ENCODE assay signal across 17 cellular contexts in the genomic region with DNA sequence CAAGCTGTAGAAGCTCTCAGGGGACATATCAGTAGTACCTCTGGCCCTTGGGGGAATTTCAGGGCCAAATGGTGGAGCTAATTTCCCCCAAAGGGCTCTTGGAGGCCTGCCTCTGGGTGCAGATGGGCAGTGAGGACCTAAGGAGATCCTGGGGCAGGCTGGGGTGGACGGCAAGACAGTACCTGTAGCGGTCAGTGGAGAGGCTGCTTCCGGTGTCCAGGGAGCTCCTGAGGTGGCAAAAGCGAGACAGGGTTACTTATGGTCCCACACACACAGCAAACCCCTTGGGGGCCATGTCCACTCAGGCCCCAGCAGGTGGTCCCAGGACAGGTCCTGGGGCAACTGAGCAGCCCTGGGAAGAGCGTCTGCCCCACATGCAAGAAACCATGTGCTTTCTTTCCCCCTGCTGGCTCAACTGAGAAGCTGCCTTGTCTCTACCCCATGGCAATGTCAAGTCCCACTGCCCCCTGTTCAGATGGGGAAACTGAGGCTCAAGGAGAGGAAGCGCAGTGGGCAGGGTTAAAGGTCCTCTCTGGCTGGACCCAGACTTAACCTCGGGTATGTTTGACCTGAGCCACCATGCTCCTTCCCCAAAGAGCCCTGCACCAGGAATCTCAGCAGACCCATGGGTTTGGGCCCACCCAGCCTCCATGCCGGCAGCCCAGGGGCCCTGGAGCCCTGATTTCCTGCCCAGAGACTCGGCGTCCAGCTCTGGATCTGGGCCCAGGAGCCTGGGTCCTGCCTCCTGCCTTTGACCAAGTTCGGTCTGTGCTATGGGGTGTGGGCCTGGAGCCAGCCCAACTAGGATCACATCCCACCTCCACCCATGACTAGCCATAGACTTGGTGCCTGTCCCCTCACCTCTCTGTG. TPM values are rescaled to one million over a fixed set of nuclear protein-coding genes. Genes with fewer than 3 reads are reported as not detected.
A peak's percentile ranks its signal among the peaks of the same experiment; 100 is the strongest.
DNase-seq lines count a peak whose midpoint lies in the region; ATAC-seq, FAIRE-seq and TF ChIP-seq lines count a peak whose summit lies in the region.
"Had no signal": no experiment of that assay in that cellular context is flagged by ENCODE, and none has a peak within 500 bp of the region (broad histone marks: within the 10 kb centered on the region; RNA-seq: fewer than 3 reads in every experiment).

No MANE protein-coding gene starts in this region.

- no peaks in the 10 kb centered on the region for H3K9me2 ChIP-seq in GM23338 (ENCODE audit: insufficient read depth)

- in situ Hi-C loops in K562 (cut with MboI): no loop called here

- no peaks in the 10 kb centered on the region for H3K36me3 Mint-ChIP-seq in HFFc6 (ENCODE audit: low read depth)
- H3K36me3 Mint-ChIP-seq in naive B cell: peaks cover 0 to 1% of the 10 kb centered on the region in 2 donors
- H3K36me3 Mint-ChIP-seq in activated naive CD4-positive, alpha-beta T cell treated with anti-CD3 and anti-CD28 coated beads, Interleukin-2, amount 10 ng/mL, durations not matched to agents 7 days and 5 days: no peaks in the 10 kb centered on the region
- H3K36me3 Mint-ChIP-seq in GM23338 (ENCODE audit: low read depth): no peaks in the 10 kb centered on the region
- H3K36me3 Mint-ChIP-seq: CD4-positive, alpha-beta memory T cell had no signal

- CTCF ChIA-PET in K562 (lab: Yijun Ruan, JAX; ENCODE audit: low intra/inter-chr PET ratio): no interaction called here
- CTCF ChIA-PET in activated naive CD4-positive, alpha-beta T cell treated with anti-CD3 and anti-CD28 coated beads, Interleukin-2, amount 10 ng/mL, durations not matched to agents 7 days and 5 days (lab: Charles Lee): no interaction called here

- H3K4me3 Mint-ChIP-seq in HFFc6 (no peak overlapping the region), naive B cell (peak overlapping the region in 7 of 8 donors; percentile 55 to 89 (median 79)), GM23338 (no peak overlapping the region)
- H3K4me3 Mint-ChIP-seq in activated naive CD4-positive, alpha-beta T cell treated with anti-CD3 and anti-CD28 coated beads, Interleukin-2, amount 10 ng/mL, durations not matched to agents 7 days and 5 days: no peak overlapping the region
- H3K4me3 Mint-ChIP-seq: activated T-cell treated with anti-CD3 and anti-CD28 coated beads, Interleukin-2, amount 50 U/mL, for 24 hours; CD4-positive, alpha-beta memory T cell had no signal

- DNase-seq in GM06990 (ENCODE audit: extremely low read depth, insufficient read length): no peak
- no peak for DNase-seq in HFFc6
- DNase-seq in K562 (ENCODE audit: extremely low read depth in 1 of 4, low spot score in 3 of 4): no peak
- peak; percentile 12 for DNase-seq in naive B cell
- DNase-seq in activated naive CD4-positive, alpha-beta T cell treated with anti-CD3 and anti-CD28 coated beads, Interleukin-2, amount 10 ng/mL, durations not matched to agents 7 days and 5 days: no peak
- DNase-seq in GM23338 (ENCODE audit: low spot score): no peak
- DNase-seq in DMS79 treated with DMSO at 0.1 percent for 48 hours (lab: John Stamatoyannopoulos, UW): no peak
- DNase-seq: activated CD4-positive, alpha-beta T cell treated with anti-CD3 and anti-CD28 coated beads for 4 hours; activated T-cell treated with anti-CD3 and anti-CD28 coated beads, Interleukin-2, amount 50 U/mL, for 24 hours; adrenal gland; CD4-positive, alpha-beta memory T cell; dermis blood vessel endothelial cell; NCI-H1105 treated with DMSO at 0.1 percent for 48 hours; nucleus accumbens; T-helper 1 cell had no signal

- peaks cover 11% of the 10 kb centered on the region for H4K20me1 ChIP-seq in K562 (replicated peaks; ENCODE audit: control insufficient read depth, insufficient read depth, low read length)
- peaks cover 3% of the 10 kb centered on the region; the same call in 1 of the 2 replicates for H4K20me1 ChIP-seq in GM23338 (replicated peaks; ENCODE audit: insufficient read depth)

- peak overlapping the region in 1 of 2 experiments; percentile 20; a peak in 1 of 4 replicates for H3K9ac ChIP-seq in K562 (ENCODE audit: insufficient read depth in 1 of 2, low read depth in 2 of 2, low read length in 2 of 2)

- WGBS in K562 (ENCODE audit: insufficient coverage, low coverage, missing lambda C conversion rate): 8% methylated on average over 11 of the region's 11 CpGs

- H3K9me3 ChIP-seq in K562 (replicated peaks; ENCODE audit: control insufficient read depth, insufficient read depth, low read depth, low read length): no peaks in the 10 kb centered on the region; the same call in 1 of the 2 replicates
- H3K9me3 ChIP-seq: adrenal gland had no signal

- H3K9me3 Mint-ChIP-seq in HFFc6: no peaks in the 10 kb centered on the region
- H3K9me3 Mint-ChIP-seq in naive B cell: no peaks in the 10 kb centered on the region
- no peaks in the 10 kb centered on the region for H3K9me3 Mint-ChIP-seq in activated naive CD4-positive, alpha-beta T cell treated with anti-CD3 and anti-CD28 coated beads, Interleukin-2, amount 10 ng/mL, durations not matched to agents 7 days and 5 days
- no peaks in the 10 kb centered on the region; the same call in 2 of the 3 replicates for H3K9me3 Mint-ChIP-seq in GM23338
- H3K9me3 Mint-ChIP-seq: activated T-cell treated with anti-CD3 and anti-CD28 coated beads, Interleukin-2, amount 50 U/mL, for 24 hours; CD4-positive, alpha-beta memory T cell had no signal

- TF ChIP-seq CTCF in GM06990 (IDR thresholded peaks at IDR 0.05; ENCODE audit: insufficient read depth, low read length, poor library complexity, severe bottlenecking) (peak; percentile 52), HFFc6 (IDR thresholded peaks at IDR 0.05) (peak; percentile 41), K562 (IDR thresholded peaks at IDR 0.05 in 2 of 3, conservative IDR thresholded peaks at IDR 0.05 in 1 of 3; ENCODE audit: insufficient read depth in 2 of 3, low read depth in 1 of 3, low read length in 3 of 3) (peak in 2 of 3 experiments; percentile 25 to 44; a peak in 3 of 6 replicates), GM23338 (conservative IDR thresholded peaks at IDR 0.05; ENCODE audit: low read depth in 2 of 2) (no peak)

- no peaks in the 10 kb centered on the region for H3K79me2 ChIP-seq in K562 (ENCODE audit: control insufficient read depth, insufficient read depth, low read length)
- no peaks in the 10 kb centered on the region for H3K79me2 ChIP-seq in GM23338 (replicated peaks; ENCODE audit: insufficient read depth)

- no peaks in the 10 kb centered on the region for H3F3A ChIP-seq in GM23338 (replicated peaks; ENCODE audit: low read depth)

- no peak for TF ChIP-seq EP300 in K562 (IDR thresholded peaks at IDR 0.05; ENCODE audit: low read length)

- H3K36me3 ChIP-seq in GM06990 (ENCODE audit: control insufficient read depth, insufficient read depth, low read length) (no peaks in the 10 kb centered on the region), K562 (ENCODE audit: control insufficient read depth, insufficient read depth, low read length) (no peaks in the 10 kb centered on the region), GM23338 (ENCODE audit: insufficient read depth) (no peaks in the 10 kb centered on the region)
- H3K36me3 ChIP-seq: adrenal gland had no signal

- no peak for TF ChIP-seq RAD21 in K562 (CRISPR knock-in tag; conservative IDR thresholded peaks at IDR 0.05 in 1 of 2, IDR thresholded peaks at IDR 0.05 in 1 of 2)

- H3K4me3 ChIP-seq in GM06990 (replicated peaks; ENCODE audit: low read depth, low read length) (no peak overlapping the region), K562 (no peak overlapping the region), GM23338 (no peak overlapping the region)
- H3K4me3 ChIP-seq: adrenal gland, lung had no signal

- H2AFZ ChIP-seq in K562 (ENCODE audit: low read depth, low read length): no peak overlapping the region
- H2AFZ ChIP-seq in GM23338: no peak overlapping the region

- BruUV-seq in K562 (replicated peaks; lab: Mats Ljungman, UMichigan): no TSS peak

- H3K27me3 Mint-ChIP-seq in HFFc6 (ENCODE audit: insufficient read depth): peaks cover 54% of the 10 kb centered on the region
- H3K27me3 Mint-ChIP-seq in naive B cell: no peaks in the 10 kb centered on the region
- peaks cover 28% of the 10 kb centered on the region for H3K27me3 Mint-ChIP-seq in activated naive CD4-positive, alpha-beta T cell treated with anti-CD3 and anti-CD28 coated beads, Interleukin-2, amount 10 ng/mL, durations not matched to agents 7 days and 5 days
- peaks cover 4% of the 10 kb centered on the region for H3K27me3 Mint-ChIP-seq in GM23338 (ENCODE audit: insufficient read depth, low read depth, poor library complexity)
- H3K27me3 Mint-ChIP-seq: activated T-cell treated with anti-CD3 and anti-CD28 coated beads, Interleukin-2, amount 50 U/mL, for 24 hours; CD4-positive, alpha-beta memory T cell had no signal

- H3K4me1 Mint-ChIP-seq in HFFc6 (ENCODE audit: low read depth): no peaks in the 10 kb centered on the region
- H3K4me1 Mint-ChIP-seq in naive B cell: peaks cover 71 to 82% (median 81%) of the 10 kb centered on the region in 3 donors
- peaks cover 11% of the 10 kb centered on the region for H3K4me1 Mint-ChIP-seq in activated naive CD4-positive, alpha-beta T cell treated with anti-CD3 and anti-CD28 coated beads, Interleukin-2, amount 10 ng/mL, durations not matched to agents 7 days and 5 days
- peaks cover 30% of the 10 kb centered on the region for H3K4me1 Mint-ChIP-seq in GM23338

- H3K27me3 ChIP-seq in GM06990 (replicated peaks; ENCODE audit: control insufficient read depth, insufficient read depth, low read length) (no peaks in the 10 kb centered on the region), K562 (ENCODE audit: control insufficient read depth in 2 of 2, insufficient read depth in 2 of 2, low read length in 2 of 2) (peaks cover 54 to 92% of the 10 kb centered on the region in 2 experiments), GM23338 (ENCODE audit: insufficient read depth) (no peaks in the 10 kb centered on the region)
- H3K27me3 ChIP-seq: adrenal gland had no signal

- H3K27ac Mint-ChIP-seq in HFFc6 (no peak overlapping the region), naive B cell (peak overlapping the region; percentile 93 to 100 (median 98)), GM23338 (no peak overlapping the region)
- no peak overlapping the region for H3K27ac Mint-ChIP-seq in activated naive CD4-positive, alpha-beta T cell treated with anti-CD3 and anti-CD28 coated beads, Interleukin-2, amount 10 ng/mL, durations not matched to agents 7 days and 5 days

- no peaks in the 10 kb centered on the region for H3K9me1 ChIP-seq in K562 (ENCODE audit: control insufficient read depth, insufficient read depth, low read length)

- no peak for TF ChIP-seq POLR2A in K562 (conservative IDR thresholded peaks at IDR 0.05)

- intact Hi-C loops in K562 (cut with micrococcal nuclease): no loop called here

- H3K27ac ChIP-seq in K562 (ENCODE audit: extremely low read depth, low read depth, low read length) (no peak overlapping the region), GM23338 (ENCODE audit: low read depth) (no peak overlapping the region)
- H3K27ac ChIP-seq: adrenal gland had no signal

- POLR2A ChIA-PET in K562 (lab: Yijun Ruan, JAX): interaction anchor here (0.5 to 0.9 kb wide), 3 partner anchors 10 to 160 kb away, joined by 3 read pairs; no protein-coding TSS in a partner anchor

- no peak for FAIRE-seq in K562 (lab: Jason Lieb, UNC)

- H3K4me1 ChIP-seq in K562 (replicated peaks in 1 of 2; ENCODE audit: control insufficient read depth in 2 of 2, insufficient read depth in 2 of 2, low read length in 2 of 2) (peaks cover 0 to 23% of the 10 kb centered on the region in 2 experiments; a peak in 2 of 5 replicates), GM23338 (ENCODE audit: insufficient read depth) (no peaks in the 10 kb centered on the region)
- H3K4me1 ChIP-seq: adrenal gland had no signal

- ATAC-seq in K562: peak; percentile 27
- ATAC-seq in naive B cell (ENCODE audit: low read depth in 2 of 2): no peak
- no peak for ATAC-seq in GM18517 (IDR thresholded peaks at IDR 0.05; ENCODE audit: unreplicated experiment)
- no peak for ATAC-seq in GM23338

- no peak overlapping the region for H3K4me2 ChIP-seq in K562 (ENCODE audit: insufficient read depth, low read length)
- no peak overlapping the region for H3K4me2 ChIP-seq in GM23338

RNA-seq across cellular contexts. Expression of a gene that starts 25.7 kb away (rescaled TPM):
- total RNA-seq in HFFc6 (2021; fragmentation: NEBNext Ultra II Directional; extraction: Animal tissue kit (Norgen Biotek cat#: 25700)): 10 to 100 TPM; 21.1 to 25.1 (median 21.9) TPM
- 36.0 and 90.4 TPM in 2 replicates for total RNA-seq in K562 (2011; cell fraction: chromatin; rRNA removed; ENCODE audit: low replicate concordance)
- total RNA-seq in K562 (2011; cell fraction: nucleolus; rRNA removed): 51.7 and 55.4 TPM in 2 replicates
- 35.6 and 39.8 TPM in 2 replicates for total RNA-seq in K562 (2011; cell fraction: nucleoplasm; rRNA removed)
- total RNA-seq in K562 (2014; rRNA removed) (13.3 and 18.0 TPM in 2 replicates), K562 (2014; rRNA removed; fragmentation: Illumina TruSeq; extraction: Trizol) (3.8 and 4.8 TPM in 2 replicates), K562 (2015; rRNA removed; fragmentation: Illumina TruSeq; extraction: Trizol) (5.2 and 6.4 TPM in 2 replicates), K562 (2021) (37.1 and 39.0 TPM in 2 replicates)
- polyA plus RNA-seq in K562 (2011; rRNA removed) (6.8 and 8.4 TPM in 2 replicates), K562 (2014; fragmentation: Illumina TruSeq; extraction: Trizol) (16.9 and 19.0 TPM in 2 replicates), K562 (2014; fragmentation: Nextera tagmentation; extraction: Ambion mirVana) (under 1 TPM; 0.56 to 0.79 TPM), K562 (2014; rRNA removed) (14.2 and 15.1 TPM in 2 replicates), naive B cell (ENCODE audit: low read depth in 6 of 6) (10 to 100 TPM; 14.6 to 73.4 (median 36.9) TPM), GM23338 (2016; fragmentation: Nextera tagmentation; extraction: Ambion mirVana) (7.7 and 8.0 TPM in 2 replicates)
- polyA plus RNA-seq in K562 (2011; cell fraction: cytosol; rRNA removed): 5.8 and 6.7 TPM in 2 replicates
- polyA plus RNA-seq in K562 (2011; cell fraction: nucleus; rRNA removed): 29.7 and 45.3 TPM in 2 replicates
- polyA plus RNA-seq in K562 (2012): 15.4 and 16.4 TPM in 2 replicates
- 8.4 and 9.3 TPM in 2 replicates for polyA minus RNA-seq in K562 (2011; rRNA and poly(A)+ RNA removed)
- 17.1 and 22.1 TPM in 2 replicates for polyA minus RNA-seq in K562 (2011; cell fraction: cytosol; rRNA and poly(A)+ RNA removed)
- 46.3 and 58.3 TPM in 2 replicates for polyA minus RNA-seq in K562 (2011; cell fraction: nucleus; rRNA and poly(A)+ RNA removed)
- 36.2 and 51.9 TPM in 2 replicates for total RNA-seq in GM23338 (2014; rRNA removed; shearing (Covaris generic))

Comparison
In these comparisons a context has a peak if more than half of its experiments do, and no peak if none do; other contexts are left out.
1. CTCF ChIP-seq: peak in GM06990 (single experiment), HFFc6 (single experiment) and K562 (2 of 3); none in GM23338 (0 of 2).
2. H3K27ac Mint-ChIP-seq: peak in naive B cell (6 of 6); none in HFFc6 (single experiment), activated naive CD4-positive, alpha-beta T cell treated with anti-CD3 and anti-CD28 coated beads, Interleukin-2, amount 10 ng/mL, durations not matched to agents 7 days and 5 days (single experiment) and GM23338 (single experiment).
3. H3K4me3 Mint-ChIP-seq: peak in naive B cell (7 of 8); none in HFFc6 (single experiment), activated naive CD4-positive, alpha-beta T cell treated with anti-CD3 and anti-CD28 coated beads, Interleukin-2, amount 10 ng/mL, durations not matched to agents 7 days and 5 days (single experiment) and GM23338 (single experiment).